Comparison of ENCODE assay signal across 11 cellular contexts in the genomic region with DNA sequence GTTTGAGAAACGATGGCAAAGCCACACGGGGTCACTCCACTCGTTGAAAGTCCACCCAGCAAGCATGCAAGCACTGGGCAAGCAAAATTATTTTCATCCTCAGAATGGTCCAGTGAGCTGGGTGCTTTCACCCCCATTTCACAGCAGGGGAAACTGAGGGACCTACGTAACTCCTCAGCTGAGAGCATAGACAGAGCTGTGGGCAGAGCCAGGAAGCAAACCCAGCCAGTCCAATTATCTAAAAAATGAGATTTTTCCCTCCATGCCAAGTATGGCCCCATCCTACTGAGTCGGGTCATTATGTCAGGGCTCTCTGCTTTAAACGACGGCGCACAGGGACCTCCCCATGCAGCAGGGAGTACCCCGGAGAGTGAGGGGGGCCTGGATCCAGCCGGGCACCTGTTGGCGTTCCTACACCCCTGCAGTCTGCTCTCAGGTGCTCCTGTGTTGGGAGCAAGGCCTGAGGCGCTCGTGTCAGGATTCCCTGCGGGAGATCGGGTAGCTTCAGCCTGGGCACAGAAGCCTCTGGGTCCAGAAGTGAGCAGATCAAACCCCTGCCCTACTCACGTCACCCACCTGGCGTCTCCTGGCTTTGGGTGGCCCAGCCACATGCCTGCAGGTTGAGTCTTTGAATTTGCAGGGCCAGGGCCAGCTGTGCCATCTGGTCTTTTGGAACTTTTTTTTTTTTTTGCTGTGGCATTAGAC. TPM values are rescaled to one million over a fixed set of nuclear protein-coding genes. Genes with fewer than 3 reads are reported as not detected.
A peak's percentile ranks its signal among the peaks of the same experiment; 100 is the strongest.
DNase-seq lines count a peak whose midpoint lies in the region; ATAC-seq and TF ChIP-seq lines count a peak whose summit lies in the region.
"Had no signal": no experiment of that assay in that cellular context is flagged by ENCODE, and none has a peak within 500 bp of the region (broad histone marks: within the 10 kb centered on the region; RNA-seq: fewer than 3 reads in every experiment).

No MANE protein-coding gene starts in this region.

- peaks cover 11 to 27% of the 10 kb centered on the region in 2 donors for H3K4me1 ChIP-seq in breast epithelium
- peaks cover 46% of the 10 kb centered on the region for H3K4me1 ChIP-seq in mucosa of stomach (ENCODE audit: control insufficient read depth, insufficient read depth, low read length)
- peaks cover 29 to 48% (median 38%) of the 10 kb centered on the region in 4 donors for H3K4me1 ChIP-seq in transverse colon

- peaks cover 6% of the 10 kb centered on the region for H3K27me3 Mint-ChIP-seq in activated CD4-positive, alpha-beta memory T cell treated with anti-CD3 and anti-CD28 coated beads, Interleukin-2, amount 10 ng/mL, durations not matched to agents 7 days and 5 days
- H3K27me3 Mint-ChIP-seq in activated CD4-positive, alpha-beta memory T cell treated with anti-CD3 and anti-CD28 coated beads for 36 hours = peaks cover 5% of the 10 kb centered on the region
- H3K27me3 Mint-ChIP-seq in activated CD4-positive, alpha-beta T cell treated with anti-CD3 and anti-CD28 coated beads for 36 hours = peaks cover 2% of the 10 kb centered on the region

- H3K27ac Mint-ChIP-seq in activated CD4-positive, alpha-beta memory T cell treated with anti-CD3 and anti-CD28 coated beads, Interleukin-2, amount 10 ng/mL, durations not matched to agents 7 days and 5 days = no peak overlapping the region
- H3K27ac Mint-ChIP-seq in activated CD4-positive, alpha-beta memory T cell treated with anti-CD3 and anti-CD28 coated beads for 36 hours = no peak overlapping the region
- H3K27ac Mint-ChIP-seq in activated CD4-positive, alpha-beta T cell treated with anti-CD3 and anti-CD28 coated beads for 36 hours = no peak overlapping the region

- whole genome bisulfite sequencing in transverse colon (ENCODE audit: low coverage in 1 of 2), 2 donors = 79% methylated on average over 17 of the region's 17 CpGs; no CpG with 5 or more reads in 1 of the 2 donors

- H3K9me3 Mint-ChIP-seq in activated CD4-positive, alpha-beta memory T cell treated with anti-CD3 and anti-CD28 coated beads, Interleukin-2, amount 10 ng/mL, durations not matched to agents 7 days and 5 days = peaks cover 2% of the 10 kb centered on the region
- H3K9me3 Mint-ChIP-seq in activated CD4-positive, alpha-beta memory T cell treated with anti-CD3 and anti-CD28 coated beads for 36 hours = no peaks in the 10 kb centered on the region
- no peaks in the 10 kb centered on the region for H3K9me3 Mint-ChIP-seq in activated CD4-positive, alpha-beta T cell treated with anti-CD3 and anti-CD28 coated beads for 36 hours (ENCODE audit: low read depth)

- no peak for TF ChIP-seq POLR2A in breast epithelium (IDR thresholded peaks at IDR 0.05)
- no peak for TF ChIP-seq POLR2A in transverse colon (IDR thresholded peaks at IDR 0.05)

- no peak overlapping the region for H3K4me3 Mint-ChIP-seq in activated CD4-positive, alpha-beta memory T cell treated with anti-CD3 and anti-CD28 coated beads, Interleukin-2, amount 10 ng/mL, durations not matched to agents 7 days and 5 days
- no peak overlapping the region for H3K4me3 Mint-ChIP-seq in activated CD4-positive, alpha-beta memory T cell treated with anti-CD3 and anti-CD28 coated beads for 36 hours
- H3K4me3 Mint-ChIP-seq in activated CD4-positive, alpha-beta T cell treated with anti-CD3 and anti-CD28 coated beads for 36 hours = no peak overlapping the region

- CTCF ChIA-PET in activated CD4-positive, alpha-beta memory T cell treated with anti-CD3 and anti-CD28 coated beads, Interleukin-2, amount 10 ng/mL, durations not matched to agents 7 days and 5 days (lab: Charles Lee) = no interaction called here
- CTCF ChIA-PET in activated CD4-positive, alpha-beta memory T cell treated with anti-CD3 and anti-CD28 coated beads for 36 hours (lab: Charles Lee) = no interaction called here
- CTCF ChIA-PET in activated CD4-positive, alpha-beta T cell treated with anti-CD3 and anti-CD28 coated beads for 36 hours (lab: Charles Lee) = no interaction called here

- H3K27ac ChIP-seq in breast epithelium (peak overlapping the region; percentile 79 to 91), transverse colon (peak overlapping the region; percentile 81 to 88 (median 86))

- H3K36me3 Mint-ChIP-seq in activated CD4-positive, alpha-beta memory T cell treated with anti-CD3 and anti-CD28 coated beads, Interleukin-2, amount 10 ng/mL, durations not matched to agents 7 days and 5 days (ENCODE audit: low read depth) = peaks cover 2% of the 10 kb centered on the region
- no peaks in the 10 kb centered on the region for H3K36me3 Mint-ChIP-seq in activated CD4-positive, alpha-beta memory T cell treated with anti-CD3 and anti-CD28 coated beads for 36 hours
- no peaks in the 10 kb centered on the region for H3K36me3 Mint-ChIP-seq in activated CD4-positive, alpha-beta T cell treated with anti-CD3 and anti-CD28 coated beads for 36 hours (ENCODE audit: low read depth)

- no peak for ATAC-seq in activated CD4-positive, alpha-beta T cell treated with anti-CD3 and anti-CD28 coated beads for 36 hours

- H3K9ac ChIP-seq in mucosa of stomach (ENCODE audit: low read length) = peak overlapping the region; percentile 52

- peaks cover 2% of the 10 kb centered on the region for H3K4me1 Mint-ChIP-seq in activated CD4-positive, alpha-beta memory T cell treated with anti-CD3 and anti-CD28 coated beads, Interleukin-2, amount 10 ng/mL, durations not matched to agents 7 days and 5 days
- peaks cover 3% of the 10 kb centered on the region for H3K4me1 Mint-ChIP-seq in activated CD4-positive, alpha-beta memory T cell treated with anti-CD3 and anti-CD28 coated beads for 36 hours (ENCODE audit: low read depth)
- peaks cover 3% of the 10 kb centered on the region for H3K4me1 Mint-ChIP-seq in activated CD4-positive, alpha-beta T cell treated with anti-CD3 and anti-CD28 coated beads for 36 hours

- no peaks in the 10 kb centered on the region for H3K9me3 ChIP-seq in breast epithelium
- no peaks in the 10 kb centered on the region for H3K9me3 ChIP-seq in mucosa of stomach (ENCODE audit: control insufficient read depth, low read length)
- no peaks in the 10 kb centered on the region for H3K9me3 ChIP-seq in transverse colon

- no peak for TF ChIP-seq CTCF in breast epithelium (IDR thresholded peaks at IDR 0.05)
- no peak for TF ChIP-seq CTCF in transverse colon (IDR thresholded peaks at IDR 0.05)

- in situ Hi-C loops in transverse colon (cut with MboI; ENCODE audit: low pct_ligation_motif_present in 1 of 4, low pct_unique_long_range_greater_than_20kb in 1 of 4, low sequenced_read_pairs in 3 of 4) = no loop called here
- in situ Hi-C loops in KBM-7 (cut with MboI; ENCODE audit: low pct_unique_long_range_greater_than_20kb, low sequenced_read_pairs) = no loop called here

- peak; percentile 9 for DNase-seq in activated CD4-positive, alpha-beta memory T cell treated with anti-CD3 and anti-CD28 coated beads, Interleukin-2, amount 10 ng/mL, durations not matched to agents 7 days and 5 days
- DNase-seq in activated CD4-positive, alpha-beta memory T cell treated with anti-CD3 and anti-CD28 coated beads for 36 hours = no peak
- DNase-seq in breast epithelium (ENCODE audit: low spot score in 2 of 2) (no peak), transverse colon (no peak), KBM-7 (no peak), NCI-H2081 treated with DMSO at 0.1 percent for 48 hours (lab: John Stamatoyannopoulos, UW) (no peak)
- DNase-seq in activated CD4-positive, alpha-beta T cell treated with anti-CD3 and anti-CD28 coated beads for 36 hours = no peak
- DNase-seq: glutamatergic neuron had no signal

- TF ChIP-seq EP300 in transverse colon (IDR thresholded peaks at IDR 0.05; ENCODE audit: low read depth) = no peak

- intact Hi-C loops in activated CD4-positive, alpha-beta memory T cell treated with anti-CD3 and anti-CD28 coated beads for 36 hours (cut with micrococcal nuclease) = no loop called here
- intact Hi-C loops in breast epithelium (cut with DNase I; ENCODE audit: low total_unique reads) (no loop called here), transverse colon (cut with DNase I; ENCODE audit: low total_unique reads) (loop anchor here (2.0 kb wide), 1 partner anchor 36 kb away; no protein-coding TSS in a partner anchor)
- intact Hi-C loops in activated CD4-positive, alpha-beta T cell treated with anti-CD3 and anti-CD28 coated beads for 36 hours (cut with DNase I, micrococcal nuclease) = no loop called here

- H3K36me3 ChIP-seq in breast epithelium = no peaks in the 10 kb centered on the region
- H3K36me3 ChIP-seq in mucosa of stomach (ENCODE audit: control insufficient read depth, insufficient read depth, low read length) = no peaks in the 10 kb centered on the region
- H3K36me3 ChIP-seq in transverse colon = no peaks in the 10 kb centered on the region

- POLR2A ChIA-PET in activated CD4-positive, alpha-beta memory T cell treated with anti-CD3 and anti-CD28 coated beads, Interleukin-2, amount 10 ng/mL, durations not matched to agents 7 days and 5 days (lab: Charles Lee) = no interaction called here
- POLR2A ChIA-PET in activated CD4-positive, alpha-beta memory T cell treated with anti-CD3 and anti-CD28 coated beads for 36 hours (lab: Charles Lee) = no interaction called here
- POLR2A ChIA-PET in activated CD4-positive, alpha-beta T cell treated with anti-CD3 and anti-CD28 coated beads for 36 hours (lab: Charles Lee) = no interaction called here

- H3K4me3 ChIP-seq in breast epithelium (peak overlapping the region in 2 of 3 donors; percentile 17 to 60), mucosa of stomach (ENCODE audit: low read length) (no peak overlapping the region), transverse colon (no peak overlapping the region)
- H3K4me3 ChIP-seq: dorsolateral prefrontal cortex had no signal

- H3K27me3 ChIP-seq in breast epithelium (no peaks in the 10 kb centered on the region), mucosa of stomach (ENCODE audit: control insufficient read depth, insufficient read depth, low read length) (peaks cover 5% of the 10 kb centered on the region), transverse colon (no peaks in the 10 kb centered on the region)

RNA-seq across cellular contexts. Expression of a gene that starts 17.3 kb away (rescaled TPM):
- not detected for total RNA-seq in activated CD4-positive, alpha-beta memory T cell treated with anti-CD3 and anti-CD28 coated beads, Interleukin-2, amount 10 ng/mL, durations not matched to agents 7 days and 5 days
- not detected for total RNA-seq in activated CD4-positive, alpha-beta memory T cell treated with anti-CD3 and anti-CD28 coated beads for 36 hours
- total RNA-seq in breast epithelium = 100 to 1,000 TPM in 2 of 3 donors, 10 to 100 TPM in 1; 38.2 to 200 (median 178) TPM
- total RNA-seq in transverse colon = 10 to 100 TPM in 3 of 4 donors, 1 to 10 TPM in 1; 6.7 to 59.1 (median 16.8) TPM
- not detected for total RNA-seq in activated CD4-positive, alpha-beta T cell treated with anti-CD3 and anti-CD28 coated beads for 36 hours
- total RNA-seq: OCI-LY7 had no signal

Comparison
In these comparisons a context has a peak if more than half of its experiments do, and no peak if none do; other contexts are left out.
1. H3K4me3 ChIP-seq: peak in breast epithelium (2 of 3); none in mucosa of stomach (single experiment) and transverse colon (0 of 4).
2. RNA of a gene that starts 17.3 kb away (total RNA-seq): 38.2 to 200 TPM in breast epithelium and 6.7 to 59.1 TPM in transverse colon; not detected in activated CD4-positive, alpha-beta memory T cell treated with anti-CD3 and anti-CD28 coated beads, Interleukin-2, amount 10 ng/mL, durations not matched to agents 7 days and 5 days, not detected in activated CD4-positive, alpha-beta memory T cell treated with anti-CD3 and anti-CD28 coated beads for 36 hours and not detected in activated CD4-positive, alpha-beta T cell treated with anti-CD3 and anti-CD28 coated beads for 36 hours; every median in the first group is over 4 times any median in the second.